ENCODE assay signal across 28 cellular contexts in genomic region chr7:116532102-116532501, GRCh38. TPM values are rescaled to one million over a fixed set of nuclear protein-coding genes. Genes with fewer than 3 reads are reported as not detected.
DNase-seq lines count a peak whose midpoint lies in the region; ATAC-seq, FAIRE-seq and TF ChIP-seq lines count a peak whose summit lies in the region.
"Had no signal": no experiment of that assay in that cellular context is flagged by ENCODE, and none has a peak within 500 bp of the region (broad histone marks: within the 10 kb centered on the region; RNA-seq: fewer than 3 reads in every experiment).

No MANE protein-coding gene starts in this region.

- H3K4me2 ChIP-seq in fibroblast of lung (ENCODE audit: extremely low read depth, insufficient read depth, low read length) (peak overlapping the region; percentile 57), skeletal muscle satellite cell (ENCODE audit: low read length) (peak overlapping the region; percentile 85)

- intact Hi-C loops in Panc1 (cut with micrococcal nuclease; ENCODE audit: unreplicated experiment), result no loop called here

- DNase-seq in Panc1 (ENCODE audit: low read depth, low spot score) (no peak), fibroblast of lung (ENCODE audit: low read depth in 2 of 2) (no peak), hippocampal formation (lab: John Stamatoyannopoulos, UW) (no peak), GM12892 (ENCODE audit: insufficient read length) (no peak)
- DNase-seq in activated CD4-positive, alpha-beta T cell treated with anti-CD3 and anti-CD28 coated beads, Interleukin-2, amount 10 ng/mL, durations not matched to agents 7 days and 5 days, result no peak
- DNase-seq: activated CD4-positive, alpha-beta T cell treated with anti-CD3 and anti-CD28 coated beads for 1 hour; activated CD8-positive, alpha-beta T cell treated with anti-CD3 and anti-CD28 coated beads for 36 hours; activated naive CD4-positive, alpha-beta T cell treated with anti-CD3 and anti-CD28 coated beads for 36 hours; adrenal gland; body of pancreas; CD4-positive, CD25-positive, alpha-beta regulatory T cell; cerebellar nuclear complex; DND-41; GF-D8; islet precursor cell; KG1; naive thymus-derived CD8-positive, alpha-beta T cell; NCI-H1417; NCI-H2081; NCI-H524 treated with DMSO at 0.1 percent for 48 hours; OCI-M1; substantia nigra had no signal

- H3K4me1 ChIP-seq in HEK293 (ENCODE audit: control insufficient read depth, insufficient read depth, low read length) (0 out of 2 replicates have a peak, but pooled peaks cover 4% of the 10 kb centered on the region), Panc1 (ENCODE audit: control insufficient read depth, insufficient read depth, low read length) (peaks cover 67% of the 10 kb centered on the region), fibroblast of lung (ENCODE audit: control insufficient read depth, extremely low read depth, insufficient read depth, low read length) (peaks cover 7% of the 10 kb centered on the region), skeletal muscle satellite cell (ENCODE audit: control insufficient read depth, insufficient read depth, low read length) (peaks cover 60% of the 10 kb centered on the region)
- H3K4me1 ChIP-seq: adrenal gland, body of pancreas, prostate gland had no signal

- TF ChIP-seq CTCF in HEK293 (tag by site-specific recombination; IDR thresholded peaks at IDR 0.05) (no peak), Panc1 (IDR thresholded peaks at IDR 0.05) (no peak), fibroblast of lung (conservative IDR thresholded peaks at IDR 0.05 in 1 of 2, IDR thresholded peaks at IDR 0.05 in 1 of 2; ENCODE audit: low read depth in 1 of 2, low read length in 2 of 2) (no peak)

- H3K36me3 ChIP-seq in HEK293 (ENCODE audit: control insufficient read depth in 2 of 2, insufficient read depth in 1 of 2, low read length in 2 of 2) (no peaks in the 10 kb centered on the region; a peak in 1 of 3 replicates), Panc1 (ENCODE audit: control insufficient read depth, insufficient read depth, low read length) (peaks cover 64% of the 10 kb centered on the region), fibroblast of lung (ENCODE audit: control insufficient read depth, insufficient read depth, low read length) (peaks cover 10% of the 10 kb centered on the region), skeletal muscle satellite cell (ENCODE audit: insufficient read depth, low read length) (peaks cover 89% of the 10 kb centered on the region)
- H3K36me3 ChIP-seq: adrenal gland, prostate gland had no signal

- no peak overlapping the region for H3K27ac ChIP-seq in HEK293 (ENCODE audit: extremely low read depth, low read depth, low read length)
- peak overlapping the region; percentile 80 for H3K27ac ChIP-seq in Panc1 (ENCODE audit: low read length)
- H3K27ac ChIP-seq in fibroblast of lung (ENCODE audit: insufficient read depth, low read length), result no peak overlapping the region
- H3K27ac ChIP-seq: adrenal gland, body of pancreas, prostate gland had no signal

- H3K4me3 Mint-ChIP-seq in activated CD4-positive, alpha-beta T cell treated with anti-CD3 and anti-CD28 coated beads, Interleukin-2, amount 10 ng/mL, durations not matched to agents 7 days and 5 days, result no peak overlapping the region
- H3K4me3 Mint-ChIP-seq: activated CD8-positive, alpha-beta T cell treated with anti-CD3 and anti-CD28 coated beads for 36 hours; activated naive CD4-positive, alpha-beta T cell treated with anti-CD3 and anti-CD28 coated beads for 36 hours; CD4-positive, CD25-positive, alpha-beta regulatory T cell; naive thymus-derived CD8-positive, alpha-beta T cell; stimulated activated effector memory CD8-positive, alpha-beta T cell treated with anti-CD3 and anti-CD28 coated beads, Interleukin-12 subunit alpha, Interleukin-12 subunit beta, amount 100 ng/mL, for 72 hours had no signal

- no peaks in the 10 kb centered on the region for H3K36me3 Mint-ChIP-seq in activated CD4-positive, alpha-beta T cell treated with anti-CD3 and anti-CD28 coated beads, Interleukin-2, amount 10 ng/mL, durations not matched to agents 7 days and 5 days (ENCODE audit: low read depth)
- H3K36me3 Mint-ChIP-seq: CD4-positive, CD25-positive, alpha-beta regulatory T cell; naive thymus-derived CD8-positive, alpha-beta T cell; stimulated activated effector memory CD8-positive, alpha-beta T cell treated with anti-CD3 and anti-CD28 coated beads, Interleukin-12 subunit alpha, Interleukin-12 subunit beta, amount 100 ng/mL, for 72 hours had no signal

- H3K9ac ChIP-seq in fibroblast of lung (ENCODE audit: insufficient read depth, low read length) (no peak overlapping the region), skeletal muscle satellite cell (ENCODE audit: low read depth, low read length) (peak overlapping the region; percentile 17)

- H3K27me3 ChIP-seq in Panc1 (ENCODE audit: control insufficient read depth, insufficient read depth, low read length) (no peaks in the 10 kb centered on the region), fibroblast of lung (ENCODE audit: control insufficient read depth, insufficient read depth, low read length) (no peaks in the 10 kb centered on the region), skeletal muscle satellite cell (ENCODE audit: control insufficient read depth, insufficient read depth, low read length) (no peaks in the 10 kb centered on the region)
- H3K27me3 ChIP-seq: body of pancreas had no signal

- H3K9me3 Mint-ChIP-seq in activated CD4-positive, alpha-beta T cell treated with anti-CD3 and anti-CD28 coated beads, Interleukin-2, amount 10 ng/mL, durations not matched to agents 7 days and 5 days, result no peaks in the 10 kb centered on the region
- H3K9me3 Mint-ChIP-seq: activated CD8-positive, alpha-beta T cell treated with anti-CD3 and anti-CD28 coated beads for 36 hours; activated naive CD4-positive, alpha-beta T cell treated with anti-CD3 and anti-CD28 coated beads for 36 hours; naive thymus-derived CD8-positive, alpha-beta T cell; stimulated activated effector memory CD8-positive, alpha-beta T cell treated with anti-CD3 and anti-CD28 coated beads, Interleukin-12 subunit alpha, Interleukin-12 subunit beta, amount 100 ng/mL, for 72 hours had no signal

- in situ Hi-C loops in Panc1 (cut with HindIII; ENCODE audit: low pct_unique_long_range_greater_than_20kb, low sequenced_read_pairs), result no loop called here

- no peak overlapping the region for H2AFZ ChIP-seq in fibroblast of lung (ENCODE audit: low read length)

- H4K20me1 ChIP-seq in fibroblast of lung (ENCODE audit: control insufficient read depth, extremely low read depth, insufficient read depth, low read length), result no peaks in the 10 kb centered on the region

- FAIRE-seq in GM12892 (lab: Jason Lieb, UNC), result no peak

- BruUV-seq in Panc1 (replicated peaks; lab: Mats Ljungman, UMichigan), result no TSS peak

- H3K79me2 ChIP-seq in fibroblast of lung (ENCODE audit: control insufficient read depth, insufficient read depth, low read length), result peaks cover 95% of the 10 kb centered on the region

- H3K4me1 Mint-ChIP-seq in activated CD4-positive, alpha-beta T cell treated with anti-CD3 and anti-CD28 coated beads, Interleukin-2, amount 10 ng/mL, durations not matched to agents 7 days and 5 days, result no peaks in the 10 kb centered on the region
- H3K4me1 Mint-ChIP-seq: CD4-positive, CD25-positive, alpha-beta regulatory T cell had no signal

- CTCF ChIA-PET in HEK293 (lab: Yijun Ruan, JAX), result no interaction called here
- CTCF ChIA-PET in Panc1 (lab: Charles Lee), result no interaction called here
- CTCF ChIA-PET in activated CD4-positive, alpha-beta T cell treated with anti-CD3 and anti-CD28 coated beads, Interleukin-2, amount 10 ng/mL, durations not matched to agents 7 days and 5 days (lab: Charles Lee), result no interaction called here

- no peak overlapping the region for H3K4me3 ChIP-seq in HEK293 (ENCODE audit: low read depth, low read length)
- 0 out of 4 replicates have a peak overlapping the region, but pooled peaks of 1 of the 2 experiments have one; percentile 8 for H3K4me3 ChIP-seq in Panc1 (ENCODE audit: low read depth in 2 of 2, low read length in 2 of 2)
- H3K4me3 ChIP-seq in fibroblast of lung (replicated peaks in 1 of 4; ENCODE audit: control extremely low read depth in 1 of 4, insufficient read depth in 1 of 4, low read depth in 3 of 4, low read length in 4 of 4), result peak overlapping the region in 2 of 4 experiments; percentile 32 to 96
- H3K4me3 ChIP-seq in skeletal muscle satellite cell (ENCODE audit: low read length), result peak overlapping the region; percentile 97
- H3K4me3 ChIP-seq: adrenal gland, body of pancreas, prostate gland had no signal

- POLR2A ChIA-PET in HEK293 (lab: Yijun Ruan, JAX), result no interaction called here
- POLR2A ChIA-PET in Panc1 (lab: Charles Lee), result no interaction called here
- POLR2A ChIA-PET in activated CD4-positive, alpha-beta T cell treated with anti-CD3 and anti-CD28 coated beads, Interleukin-2, amount 10 ng/mL, durations not matched to agents 7 days and 5 days (lab: Charles Lee), result no interaction called here

- H3K27me3 Mint-ChIP-seq in activated CD4-positive, alpha-beta T cell treated with anti-CD3 and anti-CD28 coated beads, Interleukin-2, amount 10 ng/mL, durations not matched to agents 7 days and 5 days, result peaks cover 40% of the 10 kb centered on the region

- TF ChIP-seq POLR2A in GM12892 (IDR thresholded peaks at IDR 0.05; ENCODE audit: low read depth, low read length), result no peak

- ATAC-seq in Panc1 (no peak), GM21723 (IDR thresholded peaks at IDR 0.05; ENCODE audit: unreplicated experiment) (no peak)
- ATAC-seq: activated CD8-positive, alpha-beta T cell treated with anti-CD3 and anti-CD28 coated beads for 36 hours; body of pancreas; naive thymus-derived CD8-positive, alpha-beta T cell; stimulated activated effector memory CD8-positive, alpha-beta T cell treated with anti-CD3 and anti-CD28 coated beads, Interleukin-12 subunit alpha, Interleukin-12 subunit beta, amount 100 ng/mL, for 72 hours had no signal

- H3K9me3 ChIP-seq in HEK293 (ENCODE audit: control insufficient read depth, insufficient read depth, low read depth, low read length), result no peaks in the 10 kb centered on the region
- H3K9me3 ChIP-seq in Panc1 (ENCODE audit: control insufficient read depth, insufficient read depth, low read depth, low read length), result no peaks in the 10 kb centered on the region
- H3K9me3 ChIP-seq in fibroblast of lung (ENCODE audit: control insufficient read depth, insufficient read depth, low read depth, low read length), result no peaks in the 10 kb centered on the region
- H3K9me3 ChIP-seq in skeletal muscle satellite cell (replicated peaks; ENCODE audit: low read length), result no peaks in the 10 kb centered on the region
- H3K9me3 ChIP-seq: adrenal gland, body of pancreas, prostate gland had no signal

- no peak overlapping the region for H3K27ac Mint-ChIP-seq in activated CD4-positive, alpha-beta T cell treated with anti-CD3 and anti-CD28 coated beads, Interleukin-2, amount 10 ng/mL, durations not matched to agents 7 days and 5 days
- H3K27ac Mint-ChIP-seq: activated CD8-positive, alpha-beta T cell treated with anti-CD3 and anti-CD28 coated beads for 36 hours; activated naive CD4-positive, alpha-beta T cell treated with anti-CD3 and anti-CD28 coated beads for 36 hours; CD4-positive, CD25-positive, alpha-beta regulatory T cell; naive thymus-derived CD8-positive, alpha-beta T cell; stimulated activated effector memory CD8-positive, alpha-beta T cell treated with anti-CD3 and anti-CD28 coated beads, Interleukin-12 subunit alpha, Interleukin-12 subunit beta, amount 100 ng/mL, for 72 hours had no signal

RNA-seq across cellular contexts. Expression of gene CAV1, which starts 7.3 kb away (rescaled TPM):
- total RNA-seq in Panc1 (2021; ENCODE audit: unreplicated experiment) (496 TPM), fibroblast of lung (174 and 461 TPM in 2 replicates)
- polyA plus RNA-seq in Panc1 (2012; ENCODE audit: insufficient read length), result 465 TPM
- 1,245 and 1,327 TPM in 2 replicates for polyA plus RNA-seq in fibroblast of lung
- 881 and 940 TPM in 2 replicates for polyA plus RNA-seq in fibroblast of lung (2012)
- 3,025 and 3,345 TPM in 2 replicates for polyA minus RNA-seq in fibroblast of lung (ENCODE audit: low replicate concordance)
- 1,125 and 1,633 TPM in 2 replicates for total RNA-seq in skeletal muscle satellite cell (2012; rRNA removed)
- total RNA-seq in activated CD4-positive, alpha-beta T cell treated with anti-CD3 and anti-CD28 coated beads, Interleukin-2, amount 10 ng/mL, durations not matched to agents 7 days and 5 days, result not detected
- 7.1 TPM for polyA plus RNA-seq in GM12892 (2012; ENCODE audit: missing spikeins)
- total RNA-seq: CD4-positive, CD25-positive, alpha-beta regulatory T cell; naive thymus-derived CD8-positive, alpha-beta T cell; T-helper 2 cell treated with Interferon-gamma antibody and Interleukin-4, amounts not matched to agents 100 ng/mL and 5 ng/mL, for 36 hours had no signal
- polyA plus RNA-seq: naive thymus-derived CD8-positive, alpha-beta T cell had no signal

RNA-seq across cellular contexts. Expression of gene CAV2, which starts 32.6 kb away (rescaled TPM):
- total RNA-seq in Panc1 (2021; ENCODE audit: unreplicated experiment), result 217 TPM
- polyA plus RNA-seq in Panc1 (2012; ENCODE audit: insufficient read length), result 199 TPM
- 60.1 and 119 TPM in 2 replicates for total RNA-seq in fibroblast of lung
- polyA plus RNA-seq in fibroblast of lung, result 217 and 288 TPM in 2 replicates
- polyA plus RNA-seq in fibroblast of lung (2012), result 118 and 133 TPM in 2 replicates
- 162 and 212 TPM in 2 replicates for polyA minus RNA-seq in fibroblast of lung (ENCODE audit: low replicate concordance)
- 125 and 199 TPM in 2 replicates for total RNA-seq in skeletal muscle satellite cell (2012; rRNA removed)
- not detected for total RNA-seq in activated CD4-positive, alpha-beta T cell treated with anti-CD3 and anti-CD28 coated beads, Interleukin-2, amount 10 ng/mL, durations not matched to agents 7 days and 5 days
- 5.5 TPM for polyA plus RNA-seq in GM12892 (2012; ENCODE audit: missing spikeins)
- total RNA-seq: activated CD8-positive, alpha-beta T cell treated with anti-CD3 and anti-CD28 coated beads for 36 hours; activated naive CD4-positive, alpha-beta T cell treated with anti-CD3 and anti-CD28 coated beads for 36 hours; CD4-positive, CD25-positive, alpha-beta regulatory T cell; naive thymus-derived CD8-positive, alpha-beta T cell; T-helper 2 cell treated with Interferon-gamma antibody and Interleukin-4, amounts not matched to agents 100 ng/mL and 5 ng/mL, for 36 hours had no signal
- polyA plus RNA-seq: CD4-positive, CD25-positive, alpha-beta regulatory T cell; naive thymus-derived CD8-positive, alpha-beta T cell had no signal

Comparison
In these comparisons a context has a peak if more than half of its experiments do, and no peak if none do; other contexts are left out.
1. RNA of gene CAV1, which starts 7.3 kb away (total RNA-seq): 496 TPM in Panc1 (single experiment) and 174 to 461 TPM in fibroblast of lung; not detected in activated CD4-positive, alpha-beta T cell treated with anti-CD3 and anti-CD28 coated beads, Interleukin-2, amount 10 ng/mL, durations not matched to agents 7 days and 5 days; every median in the first group is over 100 times any median in the second.
2. RNA of gene CAV2, which starts 32.6 kb away (total RNA-seq): 217 TPM in Panc1 (single experiment) and 60.1 to 119 TPM in fibroblast of lung; not detected in activated CD4-positive, alpha-beta T cell treated with anti-CD3 and anti-CD28 coated beads, Interleukin-2, amount 10 ng/mL, durations not matched to agents 7 days and 5 days; every median in the first group is over 10 times any median in the second.